2 cellular contexts compared by ENCODE assay signal in genomic region chr2:43313642-43314017, GRCh38.
TF ChIP-seq lines count a peak whose summit lies in the region.

No MANE protein-coding gene starts in this region.

TF ChIP-seq in SK-N-SH treated with all-trans-retinoic acid at 6 μM for 48 hours, 23 proteins besides CTCF, POLR2A, EP300 and RAD21:
- TF ChIP-seq, protein P1, sequence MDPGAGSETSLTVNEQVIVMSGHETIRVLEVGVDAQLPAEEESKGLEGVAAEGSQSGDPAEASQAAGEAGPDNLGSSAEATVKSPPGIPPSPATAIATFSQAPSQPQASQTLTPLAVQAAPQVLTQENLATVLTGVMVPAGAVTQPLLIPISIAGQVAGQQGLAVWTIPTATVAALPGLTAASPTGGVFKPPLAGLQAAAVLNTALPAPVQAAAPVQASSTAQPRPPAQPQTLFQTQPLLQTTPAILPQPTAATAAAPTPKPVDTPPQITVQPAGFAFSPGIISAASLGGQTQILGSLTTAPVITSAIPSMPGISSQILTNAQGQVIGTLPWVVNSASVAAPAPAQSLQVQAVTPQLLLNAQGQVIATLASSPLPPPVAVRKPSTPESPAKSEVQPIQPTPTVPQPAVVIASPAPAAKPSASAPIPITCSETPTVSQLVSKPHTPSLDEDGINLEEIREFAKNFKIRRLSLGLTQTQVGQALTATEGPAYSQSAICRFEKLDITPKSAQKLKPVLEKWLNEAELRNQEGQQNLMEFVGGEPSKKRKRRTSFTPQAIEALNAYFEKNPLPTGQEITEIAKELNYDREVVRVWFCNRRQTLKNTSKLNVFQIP (CRISPR knock-in tag; IDR thresholded peaks at IDR 0.05; ENCODE audit: borderline replicate concordance, low read depth), result no peak
- TF ChIP-seq OSR1 (CRISPR knock-in tag; IDR thresholded peaks at IDR 0.05), result no peak
- TF ChIP-seq SNAI2 (CRISPR knock-in tag; IDR thresholded peaks at IDR 0.05), result no peak
- TF ChIP-seq ZNF565 (CRISPR knock-in tag; conservative IDR thresholded peaks at IDR 0.05; ENCODE audit: low read depth), result no peak
- no peak for TF ChIP-seq ZNF8 (CRISPR knock-in tag; IDR thresholded peaks at IDR 0.05)
- TF ChIP-seq ZFP3 (CRISPR knock-in tag; IDR thresholded peaks at IDR 0.05), result no peak
- no peak for TF ChIP-seq BACH2 (CRISPR knock-in tag; IDR thresholded peaks at IDR 0.05; ENCODE audit: borderline replicate concordance)
- TF ChIP-seq ISL1 (CRISPR knock-in tag; IDR thresholded peaks at IDR 0.05), result no peak
- no peak for TF ChIP-seq CSDC2 (CRISPR knock-in tag; IDR thresholded peaks at IDR 0.05)
- TF ChIP-seq ZFP30 (CRISPR knock-in tag; IDR thresholded peaks at IDR 0.05), result no peak
- no peak for TF ChIP-seq PPARA (CRISPR knock-in tag; IDR thresholded peaks at IDR 0.05; ENCODE audit: borderline replicate concordance)
- no peak for TF ChIP-seq RARB (CRISPR knock-in tag; IDR thresholded peaks at IDR 0.05)
- TF ChIP-seq GLIS3 (CRISPR knock-in tag; IDR thresholded peaks at IDR 0.05), result no peak
- TF ChIP-seq ESRRG (CRISPR knock-in tag; IDR thresholded peaks at IDR 0.05), result no peak
- TF ChIP-seq ZC3H10 (CRISPR knock-in tag; IDR thresholded peaks at IDR 0.05), result no peak
- no peak for TF ChIP-seq ARNTL (CRISPR knock-in tag; IDR thresholded peaks at IDR 0.05; ENCODE audit: borderline replicate concordance, low read depth)
- no peak for TF ChIP-seq TCF4 (CRISPR knock-in tag; IDR thresholded peaks at IDR 0.05; ENCODE audit: borderline replicate concordance)
- no peak for TF ChIP-seq TSHZ2 (CRISPR knock-in tag; IDR thresholded peaks at IDR 0.05)
- TF ChIP-seq, protein P2, sequence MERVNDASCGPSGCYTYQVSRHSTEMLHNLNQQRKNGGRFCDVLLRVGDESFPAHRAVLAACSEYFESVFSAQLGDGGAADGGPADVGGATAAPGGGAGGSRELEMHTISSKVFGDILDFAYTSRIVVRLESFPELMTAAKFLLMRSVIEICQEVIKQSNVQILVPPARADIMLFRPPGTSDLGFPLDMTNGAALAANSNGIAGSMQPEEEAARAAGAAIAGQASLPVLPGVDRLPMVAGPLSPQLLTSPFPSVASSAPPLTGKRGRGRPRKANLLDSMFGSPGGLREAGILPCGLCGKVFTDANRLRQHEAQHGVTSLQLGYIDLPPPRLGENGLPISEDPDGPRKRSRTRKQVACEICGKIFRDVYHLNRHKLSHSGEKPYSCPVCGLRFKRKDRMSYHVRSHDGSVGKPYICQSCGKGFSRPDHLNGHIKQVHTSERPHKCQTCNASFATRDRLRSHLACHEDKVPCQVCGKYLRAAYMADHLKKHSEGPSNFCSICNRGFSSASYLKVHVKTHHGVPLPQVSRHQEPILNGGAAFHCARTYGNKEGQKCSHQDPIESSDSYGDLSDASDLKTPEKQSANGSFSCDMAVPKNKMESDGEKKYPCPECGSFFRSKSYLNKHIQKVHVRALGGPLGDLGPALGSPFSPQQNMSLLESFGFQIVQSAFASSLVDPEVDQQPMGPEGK (CRISPR knock-in tag; IDR thresholded peaks at IDR 0.05; ENCODE audit: borderline replicate concordance), result no peak
- TF ChIP-seq CREB5 (CRISPR knock-in tag; IDR thresholded peaks at IDR 0.05; ENCODE audit: low read depth), result no peak

TF ChIP-seq in GM23338, 12 proteins besides CTCF, POLR2A, EP300 and RAD21 (continued from another document):
- TF ChIP-seq, protein P3, sequence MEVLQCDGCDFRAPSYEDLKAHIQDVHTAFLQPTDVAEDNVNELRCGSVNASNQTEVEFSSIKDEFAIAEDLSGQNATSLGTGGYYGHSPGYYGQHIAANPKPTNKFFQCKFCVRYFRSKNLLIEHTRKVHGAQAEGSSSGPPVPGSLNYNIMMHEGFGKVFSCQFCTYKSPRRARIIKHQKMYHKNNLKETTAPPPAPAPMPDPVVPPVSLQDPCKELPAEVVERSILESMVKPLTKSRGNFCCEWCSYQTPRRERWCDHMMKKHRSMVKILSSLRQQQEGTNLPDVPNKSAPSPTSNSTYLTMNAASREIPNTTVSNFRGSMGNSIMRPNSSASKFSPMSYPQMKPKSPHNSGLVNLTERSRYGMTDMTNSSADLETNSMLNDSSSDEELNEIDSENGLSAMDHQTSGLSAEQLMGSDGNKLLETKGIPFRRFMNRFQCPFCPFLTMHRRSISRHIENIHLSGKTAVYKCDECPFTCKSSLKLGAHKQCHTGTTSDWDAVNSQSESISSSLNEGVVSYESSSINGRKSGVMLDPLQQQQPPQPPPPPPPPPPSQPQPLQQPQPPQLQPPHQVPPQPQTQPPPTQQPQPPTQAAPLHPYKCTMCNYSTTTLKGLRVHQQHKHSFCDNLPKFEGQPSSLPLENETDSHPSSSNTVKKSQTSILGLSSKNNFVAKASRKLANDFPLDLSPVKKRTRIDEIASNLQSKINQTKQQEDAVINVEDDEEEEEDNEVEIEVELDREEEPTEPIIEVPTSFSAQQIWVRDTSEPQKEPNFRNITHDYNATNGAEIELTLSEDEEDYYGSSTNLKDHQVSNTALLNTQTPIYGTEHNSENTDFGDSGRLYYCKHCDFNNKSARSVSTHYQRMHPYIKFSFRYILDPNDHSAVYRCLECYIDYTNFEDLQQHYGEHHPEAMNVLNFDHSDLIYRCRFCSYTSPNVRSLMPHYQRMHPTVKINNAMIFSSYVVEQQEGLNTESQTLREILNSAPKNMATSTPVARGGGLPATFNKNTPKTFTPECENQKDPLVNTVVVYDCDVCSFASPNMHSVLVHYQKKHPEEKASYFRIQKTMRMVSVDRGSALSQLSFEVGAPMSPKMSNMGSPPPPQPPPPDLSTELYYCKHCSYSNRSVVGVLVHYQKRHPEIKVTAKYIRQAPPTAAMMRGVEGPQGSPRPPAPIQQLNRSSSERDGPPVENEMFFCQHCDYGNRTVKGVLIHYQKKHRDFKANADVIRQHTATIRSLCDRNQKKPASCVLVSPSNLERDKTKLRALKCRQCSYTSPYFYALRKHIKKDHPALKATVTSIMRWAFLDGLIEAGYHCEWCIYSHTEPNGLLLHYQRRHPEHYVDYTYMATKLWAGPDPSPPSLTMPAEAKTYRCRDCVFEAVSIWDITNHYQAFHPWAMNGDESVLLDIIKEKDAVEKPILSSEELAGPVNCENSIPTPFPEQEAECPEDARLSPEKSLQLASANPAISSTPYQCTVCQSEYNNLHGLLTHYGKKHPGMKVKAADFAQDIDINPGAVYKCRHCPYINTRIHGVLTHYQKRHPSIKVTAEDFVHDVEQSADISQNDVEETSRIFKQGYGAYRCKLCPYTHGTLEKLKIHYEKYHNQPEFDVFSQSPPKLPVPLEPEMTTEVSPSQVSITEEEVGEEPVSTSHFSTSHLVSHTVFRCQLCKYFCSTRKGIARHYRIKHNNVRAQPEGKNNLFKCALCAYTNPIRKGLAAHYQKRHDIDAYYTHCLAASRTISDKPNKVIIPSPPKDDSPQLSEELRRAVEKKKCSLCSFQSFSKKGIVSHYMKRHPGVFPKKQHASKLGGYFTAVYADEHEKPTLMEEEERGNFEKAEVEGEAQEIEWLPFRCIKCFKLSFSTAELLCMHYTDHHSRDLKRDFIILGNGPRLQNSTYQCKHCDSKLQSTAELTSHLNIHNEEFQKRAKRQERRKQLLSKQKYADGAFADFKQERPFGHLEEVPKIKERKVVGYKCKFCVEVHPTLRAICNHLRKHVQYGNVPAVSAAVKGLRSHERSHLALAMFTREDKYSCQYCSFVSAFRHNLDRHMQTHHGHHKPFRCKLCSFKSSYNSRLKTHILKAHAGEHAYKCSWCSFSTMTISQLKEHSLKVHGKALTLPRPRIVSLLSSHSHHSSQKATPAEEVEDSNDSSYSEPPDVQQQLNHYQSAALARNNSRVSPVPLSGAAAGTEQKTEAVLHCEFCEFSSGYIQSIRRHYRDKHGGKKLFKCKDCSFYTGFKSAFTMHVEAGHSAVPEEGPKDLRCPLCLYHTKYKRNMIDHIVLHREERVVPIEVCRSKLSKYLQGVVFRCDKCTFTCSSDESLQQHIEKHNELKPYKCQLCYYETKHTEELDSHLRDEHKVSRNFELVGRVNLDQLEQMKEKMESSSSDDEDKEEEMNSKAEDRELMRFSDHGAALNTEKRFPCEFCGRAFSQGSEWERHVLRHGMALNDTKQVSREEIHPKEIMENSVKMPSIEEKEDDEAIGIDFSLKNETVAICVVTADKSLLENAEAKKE (CRISPR knock-in tag; IDR thresholded peaks at IDR 0.05), result no peak
- no peak for TF ChIP-seq ZNF331 (CRISPR knock-in tag; IDR thresholded peaks at IDR 0.05; ENCODE audit: low read depth)
- TF ChIP-seq ETS1 (IDR thresholded peaks at IDR 0.05), result no peak
- no peak for TF ChIP-seq STAT1 (IDR thresholded peaks at IDR 0.05; ENCODE audit: unreplicated experiment)
- no peak for TF ChIP-seq POLR2AphosphoS5 (IDR thresholded peaks at IDR 0.05; ENCODE audit: low read depth)
- no peak for TF ChIP-seq NANOG (IDR thresholded peaks at IDR 0.05; ENCODE audit: borderline replicate concordance)
TF ChIP-seq in GM23338: peak in this region for 0.
